Comparison of ENCODE assay signal across 1 cellular context in the genomic region with DNA sequence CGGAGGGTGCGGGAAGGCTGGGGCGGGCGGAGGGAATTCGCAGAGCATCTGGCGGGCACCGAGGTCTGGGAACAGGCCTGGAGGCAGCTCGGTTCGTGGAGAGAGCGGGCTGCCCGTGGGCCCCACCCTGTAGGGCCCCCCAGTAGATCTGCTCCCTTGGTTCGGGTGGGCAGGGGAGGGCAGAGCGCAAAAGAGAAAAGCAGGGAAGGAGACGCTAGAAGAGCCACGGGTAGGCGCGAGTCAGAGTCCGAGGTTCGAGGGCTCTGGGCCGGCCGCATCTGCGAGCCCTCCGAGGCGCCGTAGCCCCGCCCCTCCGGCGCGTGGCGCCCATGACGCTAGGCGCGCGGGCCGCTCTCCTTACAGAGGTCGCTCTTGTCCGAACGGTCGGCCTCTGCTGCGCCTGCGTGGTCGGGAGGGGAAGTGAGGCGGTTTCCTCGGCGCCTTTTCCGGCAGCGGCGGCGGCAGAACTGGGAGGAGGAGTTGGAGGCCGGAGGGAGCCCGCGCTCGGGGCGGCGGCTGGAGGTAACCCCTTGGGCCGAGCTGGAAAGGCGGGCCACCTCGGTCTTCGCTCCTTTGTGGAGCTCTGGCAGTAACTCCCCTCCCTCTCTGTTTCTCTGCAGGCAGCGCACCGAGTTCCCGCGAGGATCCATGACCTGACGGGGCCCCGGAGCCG.
A peak's percentile ranks its signal among the peaks of the same experiment; 100 is the strongest.
TF ChIP-seq lines count a peak whose summit lies in the region.

TSS of gene ARF6 (plus strand) at position 447 of the 673 bp plus-strand sequence. CDS start 655 bp downstream, outside the sequence.

TF ChIP-seq in HepG2, 621 proteins besides CTCF, POLR2A, EP300 and RAD21 (continued from another document and continues in another):
- TF ChIP-seq, protein P1, sequence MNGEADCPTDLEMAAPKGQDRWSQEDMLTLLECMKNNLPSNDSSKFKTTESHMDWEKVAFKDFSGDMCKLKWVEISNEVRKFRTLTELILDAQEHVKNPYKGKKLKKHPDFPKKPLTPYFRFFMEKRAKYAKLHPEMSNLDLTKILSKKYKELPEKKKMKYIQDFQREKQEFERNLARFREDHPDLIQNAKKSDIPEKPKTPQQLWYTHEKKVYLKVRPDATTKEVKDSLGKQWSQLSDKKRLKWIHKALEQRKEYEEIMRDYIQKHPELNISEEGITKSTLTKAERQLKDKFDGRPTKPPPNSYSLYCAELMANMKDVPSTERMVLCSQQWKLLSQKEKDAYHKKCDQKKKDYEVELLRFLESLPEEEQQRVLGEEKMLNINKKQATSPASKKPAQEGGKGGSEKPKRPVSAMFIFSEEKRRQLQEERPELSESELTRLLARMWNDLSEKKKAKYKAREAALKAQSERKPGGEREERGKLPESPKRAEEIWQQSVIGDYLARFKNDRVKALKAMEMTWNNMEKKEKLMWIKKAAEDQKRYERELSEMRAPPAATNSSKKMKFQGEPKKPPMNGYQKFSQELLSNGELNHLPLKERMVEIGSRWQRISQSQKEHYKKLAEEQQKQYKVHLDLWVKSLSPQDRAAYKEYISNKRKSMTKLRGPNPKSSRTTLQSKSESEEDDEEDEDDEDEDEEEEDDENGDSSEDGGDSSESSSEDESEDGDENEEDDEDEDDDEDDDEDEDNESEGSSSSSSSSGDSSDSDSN (CRISPR knock-in tag; IDR thresholded peaks at IDR 0.05) = peak; percentile 71; the same call in 1 of the 2 replicates
- TF ChIP-seq ZNF773 (CRISPR knock-in tag; IDR thresholded peaks at IDR 0.05; ENCODE audit: borderline replicate concordance) = no peak
- TF ChIP-seq KLF13 (CRISPR knock-in tag; IDR thresholded peaks at IDR 0.05) = no peak; the same call in 1 of the 2 replicates
- TF ChIP-seq KAT2B (IDR thresholded peaks at IDR 0.05; ENCODE audit: borderline replicate concordance, low read depth, low read length) = no peak
- TF ChIP-seq ZNF430 (CRISPR knock-in tag; IDR thresholded peaks at IDR 0.05) = peak; percentile 95; the same call in 1 of the 2 replicates
- TF ChIP-seq JARID2 (CRISPR knock-in tag; IDR thresholded peaks at IDR 0.05; ENCODE audit: insufficient replicate concordance) = no peak
- peak; percentile 27 for TF ChIP-seq AGO1 (IDR thresholded peaks at IDR 0.05; ENCODE audit: low read depth, low read length, poor library complexity, severe bottlenecking)
- TF ChIP-seq AKAP8 (CRISPR knock-in tag; IDR thresholded peaks at IDR 0.05) = no peak
- peak; percentile 75 for TF ChIP-seq PHF20 (CRISPR knock-in tag; IDR thresholded peaks at IDR 0.05)
- TF ChIP-seq SNAI1 (CRISPR knock-in tag; IDR thresholded peaks at IDR 0.05; ENCODE audit: borderline replicate concordance) = peak; percentile 42; the same call in 1 of the 2 replicates
- TF ChIP-seq TEAD3 (CRISPR knock-in tag; optimal IDR thresholded peaks at IDR 0.05; ENCODE audit: borderline replicate concordance) = no peak
- no peak for TF ChIP-seq EHMT2 (IDR thresholded peaks at IDR 0.05; ENCODE audit: borderline replicate concordance, low read depth, low read length)
- TF ChIP-seq ZNF253 (CRISPR knock-in tag; IDR thresholded peaks at IDR 0.05; ENCODE audit: borderline replicate concordance) = 0 out of 2 replicates have a peak, but pooled peaks have one; percentile 11
- no peak; the same call in 1 of the 2 replicates for TF ChIP-seq E2F5 (CRISPR knock-in tag; conservative IDR thresholded peaks at IDR 0.05)
- TF ChIP-seq KLF6 (CRISPR knock-in tag; IDR thresholded peaks at IDR 0.05) = peak; percentile 49
- peak; percentile 86 for TF ChIP-seq ZNF563 (CRISPR knock-in tag; IDR thresholded peaks at IDR 0.05)
- peak; percentile 89; the same call in 1 of the 2 replicates for TF ChIP-seq ZNF782 (CRISPR knock-in tag; IDR thresholded peaks at IDR 0.05; ENCODE audit: borderline replicate concordance)
- TF ChIP-seq ZFP90 (CRISPR knock-in tag; IDR thresholded peaks at IDR 0.05; ENCODE audit: borderline replicate concordance) = no peak; the same call in 1 of the 2 replicates
- TF ChIP-seq ZBTB42 (CRISPR knock-in tag; IDR thresholded peaks at IDR 0.05) = no peak
- no peak for TF ChIP-seq SYNCRIP (IDR thresholded peaks at IDR 0.05; ENCODE audit: insufficient read depth, low read depth, low read length)
- peak; percentile 68 for TF ChIP-seq ZNF547 (CRISPR knock-in tag; IDR thresholded peaks at IDR 0.05)
- TF ChIP-seq ZNF432 (CRISPR knock-in tag; IDR thresholded peaks at IDR 0.05; ENCODE audit: borderline replicate concordance) = no peak
- no peak for TF ChIP-seq ZNF44 (CRISPR knock-in tag; IDR thresholded peaks at IDR 0.05)
- TF ChIP-seq, protein P2, sequence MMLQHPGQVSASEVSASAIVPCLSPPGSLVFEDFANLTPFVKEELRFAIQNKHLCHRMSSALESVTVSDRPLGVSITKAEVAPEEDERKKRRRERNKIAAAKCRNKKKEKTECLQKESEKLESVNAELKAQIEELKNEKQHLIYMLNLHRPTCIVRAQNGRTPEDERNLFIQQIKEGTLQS (CRISPR knock-in tag; IDR thresholded peaks at IDR 0.05) = peak; percentile 46; the same call in 1 of the 2 replicates
- no peak for TF ChIP-seq ZNF234 (CRISPR knock-in tag; conservative IDR thresholded peaks at IDR 0.05)
- peak; percentile 85 for TF ChIP-seq ZNF556 (CRISPR knock-in tag; IDR thresholded peaks at IDR 0.05; ENCODE audit: borderline replicate concordance)
- peak; percentile 86 for TF ChIP-seq ZNF678 (CRISPR knock-in tag; IDR thresholded peaks at IDR 0.05)
- TF ChIP-seq GTF2F1 (IDR thresholded peaks at IDR 0.05; ENCODE audit: low read length) = no peak
- TF ChIP-seq MEIS1 (CRISPR knock-in tag; IDR thresholded peaks at IDR 0.05; ENCODE audit: borderline replicate concordance) = peak; percentile 97
- no peak for TF ChIP-seq NFIB (CRISPR knock-in tag; IDR thresholded peaks at IDR 0.05; ENCODE audit: borderline replicate concordance)
- peak; percentile 40; the same call in 1 of the 2 replicates for TF ChIP-seq NFYB (CRISPR knock-in tag; IDR thresholded peaks at IDR 0.05)
- TF ChIP-seq FOXM1 (CRISPR knock-in tag; IDR thresholded peaks at IDR 0.05) = no peak
- peak; percentile 93 for TF ChIP-seq NAIF1 (CRISPR knock-in tag; IDR thresholded peaks at IDR 0.05; ENCODE audit: borderline replicate concordance)
- TF ChIP-seq ZNF580 (CRISPR knock-in tag; IDR thresholded peaks at IDR 0.05; ENCODE audit: borderline replicate concordance, low read depth) = peak; percentile 96
- TF ChIP-seq ETV6 (CRISPR knock-in tag; conservative IDR thresholded peaks at IDR 0.05) = no peak; the same call in 1 of the 2 replicates
- TF ChIP-seq NBN (conservative IDR thresholded peaks at IDR 0.05) = no peak
- TF ChIP-seq, protein P3, sequence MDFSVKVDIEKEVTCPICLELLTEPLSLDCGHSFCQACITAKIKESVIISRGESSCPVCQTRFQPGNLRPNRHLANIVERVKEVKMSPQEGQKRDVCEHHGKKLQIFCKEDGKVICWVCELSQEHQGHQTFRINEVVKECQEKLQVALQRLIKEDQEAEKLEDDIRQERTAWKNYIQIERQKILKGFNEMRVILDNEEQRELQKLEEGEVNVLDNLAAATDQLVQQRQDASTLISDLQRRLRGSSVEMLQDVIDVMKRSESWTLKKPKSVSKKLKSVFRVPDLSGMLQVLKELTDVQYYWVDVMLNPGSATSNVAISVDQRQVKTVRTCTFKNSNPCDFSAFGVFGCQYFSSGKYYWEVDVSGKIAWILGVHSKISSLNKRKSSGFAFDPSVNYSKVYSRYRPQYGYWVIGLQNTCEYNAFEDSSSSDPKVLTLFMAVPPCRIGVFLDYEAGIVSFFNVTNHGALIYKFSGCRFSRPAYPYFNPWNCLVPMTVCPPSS (IDR thresholded peaks at IDR 0.05) = no peak
- TF ChIP-seq ZBTB40 (IDR thresholded peaks at IDR 0.05) = no peak
- TF ChIP-seq ZBTB40 (CRISPR knock-in tag; IDR thresholded peaks at IDR 0.05) = peak; percentile 79
- no peak for TF ChIP-seq DDIT3 (CRISPR knock-in tag; IDR thresholded peaks at IDR 0.05)
- no peak for TF ChIP-seq ZNF572 (CRISPR knock-in tag; IDR thresholded peaks at IDR 0.05)
- TF ChIP-seq ZNF598 (CRISPR knock-in tag; IDR thresholded peaks at IDR 0.05; ENCODE audit: borderline replicate concordance) = no peak
- TF ChIP-seq ZNF772 (CRISPR knock-in tag; IDR thresholded peaks at IDR 0.05) = peak; percentile 91
- TF ChIP-seq MYPOP (CRISPR knock-in tag; IDR thresholded peaks at IDR 0.05) = peak; percentile 57; the same call in 1 of the 2 replicates
- TF ChIP-seq IRX3 (CRISPR knock-in tag; IDR thresholded peaks at IDR 0.05; ENCODE audit: borderline replicate concordance, low read depth) = no peak
- TF ChIP-seq, protein P4, sequence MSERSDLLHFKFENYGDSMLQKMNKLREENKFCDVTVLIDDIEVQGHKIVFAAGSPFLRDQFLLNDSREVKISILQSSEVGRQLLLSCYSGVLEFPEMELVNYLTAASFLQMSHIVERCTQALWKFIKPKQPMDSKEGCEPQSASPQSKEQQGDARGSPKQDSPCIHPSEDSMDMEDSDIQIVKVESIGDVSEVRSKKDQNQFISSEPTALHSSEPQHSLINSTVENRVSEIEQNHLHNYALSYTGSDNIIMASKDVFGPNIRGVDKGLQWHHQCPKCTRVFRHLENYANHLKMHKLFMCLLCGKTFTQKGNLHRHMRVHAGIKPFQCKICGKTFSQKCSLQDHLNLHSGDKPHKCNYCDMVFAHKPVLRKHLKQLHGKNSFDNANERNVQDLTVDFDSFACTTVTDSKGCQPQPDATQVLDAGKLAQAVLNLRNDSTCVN (CRISPR knock-in tag; IDR thresholded peaks at IDR 0.05; ENCODE audit: borderline replicate concordance) = peak; percentile 57; the same call in 1 of the 2 replicates
- TF ChIP-seq NR3C1 (CRISPR knock-in tag; IDR thresholded peaks at IDR 0.05) = no peak
- TF ChIP-seq ZNF317 (CRISPR knock-in tag; IDR thresholded peaks at IDR 0.05) = peak; percentile 89
